Comparison of ENCODE assay signal across 8 cellular contexts in the genomic region with DNA sequence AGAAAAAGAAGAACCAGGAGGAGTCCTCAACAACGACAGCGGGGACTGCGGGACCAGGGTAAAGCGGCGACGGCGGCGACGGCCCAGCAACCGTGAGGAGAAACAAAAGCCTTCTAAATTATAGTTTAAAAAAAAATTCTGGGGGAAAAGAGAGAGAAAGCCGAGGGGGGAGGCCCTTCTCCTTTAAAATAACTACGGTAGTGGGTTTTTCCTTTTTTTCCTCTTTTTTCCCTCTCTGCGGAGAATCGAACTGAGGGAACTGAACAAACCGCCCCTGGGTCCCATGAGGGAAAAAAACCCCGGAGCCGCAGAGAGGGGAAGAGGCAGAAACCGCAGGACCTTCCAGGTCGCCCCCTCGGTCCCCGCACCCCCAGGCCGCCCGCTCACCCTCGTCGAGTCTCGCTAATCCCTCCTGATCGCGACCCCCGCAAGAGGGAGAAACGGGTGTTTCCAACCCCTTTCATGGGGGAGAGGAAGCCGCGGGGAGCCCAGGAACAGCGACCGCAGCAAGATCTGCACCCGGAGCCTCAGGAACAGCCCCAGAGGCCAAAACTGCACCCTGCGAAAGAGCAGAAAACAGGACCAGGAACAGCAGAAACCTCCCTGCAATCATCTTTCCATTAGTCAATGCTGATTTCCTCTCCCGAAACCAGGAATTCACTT. TPM values are rescaled to one million over a fixed set of nuclear protein-coding genes. Genes with fewer than 3 reads are reported as not detected.
DNase-seq lines count a peak whose midpoint lies in the region; ATAC-seq, FAIRE-seq and TF ChIP-seq lines count a peak whose summit lies in the region.

No MANE protein-coding gene starts in this region.

- no peaks in the 10 kb centered on the region for H3K27me3 ChIP-seq in endothelial cell of umbilical vein (ENCODE audit: control insufficient read depth in 2 of 2, insufficient read depth in 2 of 2, low read length in 2 of 2)

- H3K9ac ChIP-seq in endothelial cell of umbilical vein (replicated peaks; ENCODE audit: extremely low read depth, insufficient read depth, low read length), result peak overlapping the region; percentile 95

- no peaks in the 10 kb centered on the region for H3K9me1 ChIP-seq in endothelial cell of umbilical vein (replicated peaks; ENCODE audit: control insufficient read depth, extremely low read depth, insufficient read depth, low read length)

- no peaks in the 10 kb centered on the region for H4K20me1 ChIP-seq in endothelial cell of umbilical vein (replicated peaks; ENCODE audit: control insufficient read depth, extremely low read depth, insufficient read depth, low read length)

- peaks cover 8% of the 10 kb centered on the region for H3K9me3 Mint-ChIP-seq in T-helper 1 cell treated with Interleukin-12 subunit alpha and Interleukin-12 subunit beta and Interleukin-4 antibody, amounts not matched to agents 30 μg/mL and 1 μg/mL, for 36 hours
- H3K9me3 Mint-ChIP-seq in natural killer cell treated with Interleukin-12 subunit alpha and Interleukin-12 subunit beta and Interleukin-15 and Interleukin-18, amount 100 ng/mL, for 72 hours, result no peaks in the 10 kb centered on the region

- peak overlapping the region; percentile 76 to 84 (median 79) for H3K4me3 ChIP-seq in endothelial cell of umbilical vein (replicated peaks in 1 of 3; ENCODE audit: insufficient read depth in 1 of 3, low read depth in 1 of 3, low read length in 3 of 3)

- no TSS peak for BruUV-seq in endothelial cell of umbilical vein (replicated peaks; lab: Mats Ljungman, UMichigan)

- peaks cover 36% of the 10 kb centered on the region for H3K79me2 ChIP-seq in endothelial cell of umbilical vein (ENCODE audit: control insufficient read depth, insufficient read depth, low read length)

- dilution Hi-C loops in endothelial cell of umbilical vein (cut with MboI; ENCODE audit: extremely low pct_ligation_motif_present, low sequenced_read_pairs), result no loop called here

- CTCF ChIA-PET in endothelial cell of umbilical vein (lab: Charles Lee), result interaction anchor here (0.9 to 6.5 kb wide), 13 partner anchors 10 to 423 kb away, joined by 3 to 70 read pairs (median 5); no protein-coding TSS in a partner anchor

- H3K27me3 Mint-ChIP-seq in T-helper 1 cell treated with Interleukin-12 subunit alpha and Interleukin-12 subunit beta and Interleukin-4 antibody, amounts not matched to agents 30 μg/mL and 1 μg/mL, for 36 hours (ENCODE audit: low read depth), result no peaks in the 10 kb centered on the region
- H3K27me3 Mint-ChIP-seq in natural killer cell treated with Interleukin-12 subunit alpha and Interleukin-12 subunit beta and Interleukin-15 and Interleukin-18, amount 100 ng/mL, for 72 hours, result no peaks in the 10 kb centered on the region

- H2AFZ ChIP-seq in endothelial cell of umbilical vein (ENCODE audit: low read depth, low read length), result no peak overlapping the region

- peak overlapping the region; percentile 92 for H3K4me3 Mint-ChIP-seq in T-helper 1 cell treated with Interleukin-12 subunit alpha and Interleukin-12 subunit beta and Interleukin-4 antibody, amounts not matched to agents 30 μg/mL and 1 μg/mL, for 36 hours
- H3K4me3 Mint-ChIP-seq in natural killer cell treated with Interleukin-12 subunit alpha and Interleukin-12 subunit beta and Interleukin-15 and Interleukin-18, amount 100 ng/mL, for 72 hours, result peak overlapping the region; percentile 95

- H3K4me1 ChIP-seq in endothelial cell of umbilical vein (ENCODE audit: control insufficient read depth, extremely low read depth, insufficient read depth, low read length), result peaks cover 46% of the 10 kb centered on the region

- peaks cover 24% of the 10 kb centered on the region for H3K36me3 Mint-ChIP-seq in T-helper 1 cell treated with Interleukin-12 subunit alpha and Interleukin-12 subunit beta and Interleukin-4 antibody, amounts not matched to agents 30 μg/mL and 1 μg/mL, for 36 hours (ENCODE audit: low read depth)
- peaks cover under 1% of the 10 kb centered on the region for H3K36me3 Mint-ChIP-seq in natural killer cell treated with Interleukin-12 subunit alpha and Interleukin-12 subunit beta and Interleukin-15 and Interleukin-18, amount 100 ng/mL, for 72 hours

- intact Hi-C loops in endothelial cell of umbilical vein (cut with micrococcal nuclease), result loop anchor here (1.0 kb wide), 5 partner anchors 30 to 272 kb away; a partner anchor contains a TSS

- TF ChIP-seq CTCF in endothelial cell of umbilical vein (IDR thresholded peaks at IDR 0.05; ENCODE audit: extremely low read depth in 1 of 2, insufficient read depth in 1 of 2, low read depth in 1 of 2, low read length in 2 of 2), result no peak

- H3K4me2 ChIP-seq in endothelial cell of umbilical vein (ENCODE audit: insufficient read depth, low read length), result peak overlapping the region; percentile 77

- POLR2A ChIA-PET in endothelial cell of umbilical vein (lab: Charles Lee), result interaction anchor here (0.7 to 1.5 kb wide), 10 partner anchors 29 to 377 kb away, joined by 3 to 8 read pairs (median 4); a partner anchor contains a TSS

- peak overlapping the region; percentile 72 for H3K27ac ChIP-seq in endothelial cell of umbilical vein (ENCODE audit: insufficient read depth, low read depth, low read length)

- ATAC-seq in natural killer cell treated with Interleukin-12 subunit alpha and Interleukin-12 subunit beta and Interleukin-15 and Interleukin-18, amount 100 ng/mL, for 72 hours, result no peak
- ATAC-seq in HG03175 (IDR thresholded peaks at IDR 0.05; ENCODE audit: unreplicated experiment) (no peak), HG02870 (IDR thresholded peaks at IDR 0.05; ENCODE audit: unreplicated experiment) (no peak)

- H3K27ac Mint-ChIP-seq in T-helper 1 cell treated with Interleukin-12 subunit alpha and Interleukin-12 subunit beta and Interleukin-4 antibody, amounts not matched to agents 30 μg/mL and 1 μg/mL, for 36 hours, result peak overlapping the region; percentile 99
- peak overlapping the region; percentile 99 to 100 for H3K27ac Mint-ChIP-seq in natural killer cell treated with Interleukin-12 subunit alpha and Interleukin-12 subunit beta and Interleukin-15 and Interleukin-18, amount 100 ng/mL, for 72 hours

- no peaks in the 10 kb centered on the region for H3K9me3 ChIP-seq in endothelial cell of umbilical vein (replicated peaks; ENCODE audit: control insufficient read depth, insufficient read depth, low read length)

- no peak for TF ChIP-seq POLR2A in endothelial cell of umbilical vein (IDR thresholded peaks at IDR 0.05; ENCODE audit: low read depth, low read length)

- DNase-seq in SIG-M5 treated with dmso at 0.1 percent for 504 hours (lab: John Stamatoyannopoulos, UW; ENCODE audit: unreplicated experiment), result peak; percentile 39
- no peak for DNase-seq in SIG-M5 (lab: John Stamatoyannopoulos, UW)
- DNase-seq in endothelial cell of umbilical vein (ENCODE audit: low read depth, low spot score), result peak; percentile 23
- DNase-seq in natural killer cell treated with Interleukin-12 subunit alpha and Interleukin-12 subunit beta and Interleukin-15 and Interleukin-18, amount 100 ng/mL, for 72 hours (ENCODE audit: low spot score), result peak; percentile 63
- no peak for DNase-seq in ureter (ENCODE audit: low spot score)

- no peak for FAIRE-seq in endothelial cell of umbilical vein (lab: Jason Lieb, UNC)

- peaks cover 65% of the 10 kb centered on the region for H3K4me1 Mint-ChIP-seq in T-helper 1 cell treated with Interleukin-12 subunit alpha and Interleukin-12 subunit beta and Interleukin-4 antibody, amounts not matched to agents 30 μg/mL and 1 μg/mL, for 36 hours (ENCODE audit: low read depth)
- H3K4me1 Mint-ChIP-seq in natural killer cell treated with Interleukin-12 subunit alpha and Interleukin-12 subunit beta and Interleukin-15 and Interleukin-18, amount 100 ng/mL, for 72 hours (ENCODE audit: low read depth in 2 of 2), result peaks cover 61 to 78% of the 10 kb centered on the region in 2 donors

- H3K36me3 ChIP-seq in endothelial cell of umbilical vein (ENCODE audit: control insufficient read depth in 2 of 2, extremely low read depth in 1 of 2, insufficient read depth in 2 of 2, low read length in 2 of 2), result no peaks in the 10 kb centered on the region

TF ChIP-seq in endothelial cell of umbilical vein, 7 proteins besides CTCF, POLR2A, EP300 and RAD21:
- TF ChIP-seq FOS (IDR thresholded peaks at IDR 0.05; ENCODE audit: borderline replicate concordance, insufficient read depth, low read length) (no peak), JUN (IDR thresholded peaks at IDR 0.05; ENCODE audit: borderline replicate concordance, insufficient read depth, insufficient read length, low read depth) (no peak), GATA2 (IDR thresholded peaks at IDR 0.05; ENCODE audit: insufficient read depth, insufficient read length, low read depth, low read length) (no peak), EZH2 (IDR thresholded peaks at IDR 0.05; ENCODE audit: borderline replicate concordance, low read depth, low read length, severe bottlenecking) (no peak)

RNA-seq across cellular contexts. Expression of a gene that starts 0.5 kb away (rescaled TPM):
- total RNA-seq in endothelial cell of umbilical vein (16.4 and 18.1 TPM in 2 replicates), ureter (56.4 TPM)
- polyA plus RNA-seq in endothelial cell of umbilical vein, result 9.3 and 11.3 TPM in 2 replicates
- 8.6 and 9.1 TPM in 2 replicates for polyA plus RNA-seq in endothelial cell of umbilical vein (2011; cell fraction: cytosol; rRNA removed)
- polyA plus RNA-seq in endothelial cell of umbilical vein (2011; cell fraction: nucleus; rRNA removed), result 29.6 and 34.4 TPM in 2 replicates
- polyA plus RNA-seq in endothelial cell of umbilical vein (2012), result 9.3 and 12.7 TPM in 2 replicates
- polyA minus RNA-seq in endothelial cell of umbilical vein, result 60.1 and 64.9 TPM in 2 replicates
- polyA minus RNA-seq in endothelial cell of umbilical vein (2011; cell fraction: cytosol; rRNA and poly(A)+ RNA removed), result 55.8 TPM
- 87.8 and 98.1 TPM in 2 replicates for polyA minus RNA-seq in endothelial cell of umbilical vein (2011; cell fraction: nucleus; rRNA and poly(A)+ RNA removed)
- total RNA-seq in natural killer cell treated with Interleukin-12 subunit alpha and Interleukin-12 subunit beta and Interleukin-15 and Interleukin-18, amount 100 ng/mL, for 72 hours, result 10 to 100 TPM; 29.9 to 45.6 TPM

Comparison
In these comparisons a context has a peak if more than half of its experiments do, and no peak if none do; other contexts are left out.
1. DNase-seq: peak in SIG-M5 treated with dmso at 0.1 percent for 504 hours (single experiment), endothelial cell of umbilical vein (single experiment) and natural killer cell treated with Interleukin-12 subunit alpha and Interleukin-12 subunit beta and Interleukin-15 and Interleukin-18, amount 100 ng/mL, for 72 hours (single experiment); none in SIG-M5 (single experiment) and ureter (single experiment).